Comparison of ENCODE assay signal across 8 cellular contexts in genomic region chr1:203026666-203027663, GRCh38. TPM values are rescaled to one million over a fixed set of nuclear protein-coding genes. Genes with fewer than 3 reads are reported as not detected.
DNase-seq lines count a peak whose midpoint lies in the region; ATAC-seq and TF ChIP-seq lines count a peak whose summit lies in the region.

No MANE protein-coding gene starts in this region.

- peaks cover 5% of the 10 kb centered on the region; the same call in 1 of the 2 replicates for H3K4me1 ChIP-seq in ES-I3 (ENCODE audit: insufficient read depth, low read length)

- TF ChIP-seq CTCF in HFFc6 (IDR thresholded peaks at IDR 0.05) (no peak; the same call in 1 of the 2 replicates), activated B cell treated with CpG ODN at 0.5 μM for 24 hours (IDR thresholded peaks at IDR 0.05) (no peak)

- H3K27me3 Mint-ChIP-seq in HFFc6 (ENCODE audit: insufficient read depth): peaks cover 12% of the 10 kb centered on the region; the same call in 1 of the 2 replicates
- H3K27me3 Mint-ChIP-seq in activated B cell treated with CpG ODN at 0.5 μM for 24 hours: peaks cover 3% of the 10 kb centered on the region

- no peaks in the 10 kb centered on the region for H3K9me3 ChIP-seq in ES-I3 (ENCODE audit: control insufficient read depth, insufficient read depth, low read length)

- H3K9ac ChIP-seq in ES-I3 (ENCODE audit: low read depth, low read length): peak overlapping the region; percentile 59

- no peak for DNase-seq in HFFc6
- no peak for DNase-seq in activated B cell treated with CpG ODN at 0.5 μM for 24 hours
- DNase-seq in left cardiac atrium: no peak
- DNase-seq in skeletal muscle cell (ENCODE audit: low read depth): no peak
- no peak for DNase-seq in A172 (ENCODE audit: low spot score)
- no peak for DNase-seq in NCI-H2107 (lab: John Stamatoyannopoulos, UW)

- POLR2A ChIA-PET in activated B cell treated with CpG ODN at 0.5 μM for 24 hours (lab: Charles Lee): interaction anchor here (1.0 to 2.9 kb wide), 2 partner anchors 20 to 242 kb away, joined by 4 to 15 read pairs; partner anchors contain the start of gene TMEM183A

- peaks cover 9% of the 10 kb centered on the region for H3K36me3 ChIP-seq in ES-I3 (ENCODE audit: insufficient read depth, low read length)

- H3K9me3 Mint-ChIP-seq in HFFc6 (no peaks in the 10 kb centered on the region), activated B cell treated with CpG ODN at 0.5 μM for 24 hours (peaks cover 5% of the 10 kb centered on the region)

- intact Hi-C loops in activated B cell treated with CpG ODN at 0.5 μM for 24 hours (cut with micrococcal nuclease): loop anchor here (1.0 to 10.0 kb wide), 5 partner anchors 20 to 882 kb away; partner anchors contain the start of genes ARL8A, CYB5R1, PPP1R12B and TMEM183A
- intact Hi-C loops in left cardiac atrium (cut with DNase I): no loop called here

- H3K4me3 ChIP-seq in skeletal muscle cell (ENCODE audit: low read depth, low read length): peak overlapping the region; percentile 99

- H3K27ac Mint-ChIP-seq in HFFc6 (no peak overlapping the region), activated B cell treated with CpG ODN at 0.5 μM for 24 hours (no peak overlapping the region)

- peak overlapping the region; percentile 53 for H3K4me3 Mint-ChIP-seq in HFFc6
- peak overlapping the region; percentile 73 for H3K4me3 Mint-ChIP-seq in activated B cell treated with CpG ODN at 0.5 μM for 24 hours

- ATAC-seq in activated B cell treated with CpG ODN at 0.5 μM for 24 hours (ENCODE audit: low read depth): peak; percentile 27
- peak; percentile 19 to 24 for ATAC-seq in left cardiac atrium
- no peak for ATAC-seq in HG02623 (IDR thresholded peaks at IDR 0.05; ENCODE audit: unreplicated experiment)

- CTCF ChIA-PET in activated B cell treated with CpG ODN at 0.5 μM for 24 hours (lab: Charles Lee): interaction anchor here (0.7 to 1.0 kb wide), 2 partner anchors 12 to 13 kb away, joined by 3 to 4 read pairs; no protein-coding TSS in a partner anchor

- peaks cover 18% of the 10 kb centered on the region for H3K36me3 Mint-ChIP-seq in HFFc6 (ENCODE audit: low read depth)
- H3K36me3 Mint-ChIP-seq in activated B cell treated with CpG ODN at 0.5 μM for 24 hours (ENCODE audit: low read depth): peaks cover 30% of the 10 kb centered on the region

- peaks cover 8% of the 10 kb centered on the region for H3K4me1 Mint-ChIP-seq in HFFc6 (ENCODE audit: low read depth)
- peaks cover 16% of the 10 kb centered on the region for H3K4me1 Mint-ChIP-seq in activated B cell treated with CpG ODN at 0.5 μM for 24 hours

RNA-seq across cellular contexts. Expression of gene PPFIA4, which starts 0.7 kb away (rescaled TPM):
- total RNA-seq in HFFc6 (2021; fragmentation: NEBNext Ultra II Directional; extraction: Animal tissue kit (Norgen Biotek cat#: 25700)): 1 to 10 TPM in 1 of 6 experiments, under 1 TPM in 5; 0.37 to 1.3 (median 0.58) TPM
- total RNA-seq in activated B cell treated with CpG ODN at 0.5 μM for 24 hours: 0.12 and 0.29 TPM in 2 replicates
- 10 to 100 TPM; 16.0 to 16.3 TPM for total RNA-seq in left cardiac atrium
- 2.3 and 6.6 TPM in 2 replicates for total RNA-seq in A172 (2014; rRNA removed; shearing (Covaris generic))

RNA-seq across cellular contexts. Expression of gene TMEM183A, which starts 19.8 kb away (rescaled TPM):
- 10 to 100 TPM; 38.6 to 50.6 (median 45.1) TPM for total RNA-seq in HFFc6 (2021; fragmentation: NEBNext Ultra II Directional; extraction: Animal tissue kit (Norgen Biotek cat#: 25700))
- 62.5 and 70.6 TPM in 2 replicates for total RNA-seq in activated B cell treated with CpG ODN at 0.5 μM for 24 hours
- total RNA-seq in left cardiac atrium: 10 to 100 TPM; 25.1 to 31.8 TPM
- 108 and 128 TPM in 2 replicates for total RNA-seq in A172 (2014; rRNA removed; shearing (Covaris generic))

RNA-seq across cellular contexts. Expression of gene MYOG, which starts 58.8 kb away (rescaled TPM):
- total RNA-seq in HFFc6 (2021; fragmentation: NEBNext Ultra II Directional; extraction: Animal tissue kit (Norgen Biotek cat#: 25700)): not detected
- total RNA-seq in activated B cell treated with CpG ODN at 0.5 μM for 24 hours: not detected in 2 replicates
- total RNA-seq in left cardiac atrium: not detected
- total RNA-seq in A172 (2014; rRNA removed; shearing (Covaris generic)): not detected in 2 replicates

RNA-seq across cellular contexts. Expression of gene CYB5R1, which starts 59.9 kb away (rescaled TPM):
- 100 to 1,000 TPM in 1 of 6 experiments, 10 to 100 TPM in 5; 73.4 to 100 (median 76.4) TPM for total RNA-seq in HFFc6 (2021; fragmentation: NEBNext Ultra II Directional; extraction: Animal tissue kit (Norgen Biotek cat#: 25700))
- total RNA-seq in activated B cell treated with CpG ODN at 0.5 μM for 24 hours (30.8 and 32.4 TPM in 2 replicates), left cardiac atrium (100 to 1,000 TPM in 1 of 2 donors, 10 to 100 TPM in 1; 69.9 to 100 TPM)
- 71.5 and 72.0 TPM in 2 replicates for total RNA-seq in A172 (2014; rRNA removed; shearing (Covaris generic))
